In genomic region chr22:37546436-37547248, GRCh38 we compare ENCODE assay signal across 9 cellular contexts. TPM values are rescaled to one million over a fixed set of nuclear protein-coding genes. Genes with fewer than 3 reads are reported as not detected.
A peak's percentile ranks its signal among the peaks of the same experiment; 100 is the strongest.
DNase-seq lines count a peak whose midpoint lies in the region; ATAC-seq and TF ChIP-seq lines count a peak whose summit lies in the region.
"Had no signal": no experiment of that assay in that cellular context is flagged by ENCODE, and none has a peak within 500 bp of the region (broad histone marks: within the 10 kb centered on the region; RNA-seq: fewer than 3 reads in every experiment).

No MANE protein-coding gene starts in this region.

- BruUV-seq in mammary epithelial cell (replicated peaks; lab: Mats Ljungman, UMichigan): no TSS peak

- H4K20me1 ChIP-seq in GM23338 (replicated peaks; ENCODE audit: insufficient read depth) (no peaks in the 10 kb centered on the region), mammary epithelial cell (ENCODE audit: insufficient read depth, low read length) (no peaks in the 10 kb centered on the region)

- TF ChIP-seq EP300 in sigmoid colon (IDR thresholded peaks at IDR 0.05): no peak

- TF ChIP-seq POLR2A in sigmoid colon (IDR thresholded peaks at IDR 0.05): no peak

- peaks cover 33% of the 10 kb centered on the region for H3K4me1 Mint-ChIP-seq in GM23338

- no peaks in the 10 kb centered on the region for H3K79me2 ChIP-seq in GM23338 (replicated peaks; ENCODE audit: insufficient read depth)
- H3K79me2 ChIP-seq in mammary epithelial cell (ENCODE audit: insufficient read depth, low read length): no peaks in the 10 kb centered on the region

- in situ Hi-C loops in mammary epithelial cell (cut with MboI; ENCODE audit: low sequenced_read_pairs in 2 of 2): no loop called here

- H3K27ac ChIP-seq in GM23338 (ENCODE audit: low read depth) (peak overlapping the region; percentile 97), mammary epithelial cell (ENCODE audit: insufficient read depth, low read depth, low read length) (peak overlapping the region; percentile 5), iPS-20b (ENCODE audit: low read length) (peak overlapping the region; percentile 73), sigmoid colon (peak overlapping the region; percentile 87 to 94 (median 88))

- CTCF ChIA-PET in mammary epithelial cell (lab: Charles Lee; ENCODE audit: low non-redundant PET): no interaction called here

- H3K27me3 Mint-ChIP-seq in GM23338 (ENCODE audit: insufficient read depth, low read depth, poor library complexity): peaks cover 15% of the 10 kb centered on the region

- intact Hi-C loops in mammary epithelial cell (cut with micrococcal nuclease): no loop called here
- intact Hi-C loops in sigmoid colon (cut with DNase I): no loop called here

- H3K9me3 ChIP-seq in mammary epithelial cell (replicated peaks; ENCODE audit: insufficient read depth, low read length) (no peaks in the 10 kb centered on the region), iPS-20b (ENCODE audit: insufficient read depth, low read depth, low read length) (no peaks in the 10 kb centered on the region), sigmoid colon (no peaks in the 10 kb centered on the region)

- H3K9ac ChIP-seq in mammary epithelial cell (ENCODE audit: insufficient read depth, low read length): no peak overlapping the region
- peak overlapping the region; percentile 54; the same call in 1 of the 2 replicates for H3K9ac ChIP-seq in iPS-20b (ENCODE audit: low read depth, low read length)

- peak overlapping the region; percentile 84 for H3K27ac Mint-ChIP-seq in GM23338
- H3K27ac Mint-ChIP-seq: activated naive CD8-positive, alpha-beta T cell had no signal

- TF ChIP-seq CTCF in GM23338 (conservative IDR thresholded peaks at IDR 0.05; ENCODE audit: low read depth in 2 of 2) (no peak; a peak in 1 of 4 replicates), mammary epithelial cell (conservative IDR thresholded peaks at IDR 0.05 in 1 of 2, IDR thresholded peaks at IDR 0.05 in 1 of 2; ENCODE audit: extremely low read depth in 1 of 2, insufficient read depth in 1 of 2, low read depth in 1 of 2, low read length in 2 of 2) (no peak), sigmoid colon (IDR thresholded peaks at IDR 0.05) (no peak)

- no peaks in the 10 kb centered on the region for H3K9me2 ChIP-seq in GM23338 (ENCODE audit: insufficient read depth)

- H3K4me1 ChIP-seq in GM23338 (ENCODE audit: insufficient read depth) (peaks cover 23% of the 10 kb centered on the region), mammary epithelial cell (ENCODE audit: insufficient read depth, low read length) (peaks cover 42% of the 10 kb centered on the region), iPS-20b (ENCODE audit: insufficient read depth, low read length) (peaks cover 9% of the 10 kb centered on the region), sigmoid colon (peaks cover 0 to 45% (median 41%) of the 10 kb centered on the region in 4 donors)

- H3K36me3 ChIP-seq in GM23338 (ENCODE audit: insufficient read depth) (no peaks in the 10 kb centered on the region), mammary epithelial cell (ENCODE audit: insufficient read depth, low read length) (no peaks in the 10 kb centered on the region), iPS-20b (ENCODE audit: insufficient read depth, low read depth, low read length) (no peaks in the 10 kb centered on the region), sigmoid colon (no peaks in the 10 kb centered on the region)

- H3K4me3 ChIP-seq in GM23338 (peak overlapping the region; percentile 68), mammary epithelial cell (replicated peaks in 1 of 3; ENCODE audit: insufficient read depth in 1 of 3, low read depth in 2 of 3, low read length in 3 of 3) (no peak overlapping the region), iPS-20b (ENCODE audit: low read length) (peak overlapping the region; percentile 60; the same call in 1 of the 2 replicates), sigmoid colon (peak overlapping the region in 2 of 4 donors; percentile 27 to 34)

- DNase-seq in GM23338 (ENCODE audit: low spot score) (peak; percentile 87), mammary epithelial cell (no peak), sigmoid colon (peak; percentile 91), NCI-H510A treated with DMSO at 0.1 percent for 48 hours (lab: John Stamatoyannopoulos, UW) (no peak)
- no peak for DNase-seq in activated effector memory CD4-positive, alpha-beta T cell treated with Interleukin-2 at 50 U/mL for 16 hours

- H2AFZ ChIP-seq in GM23338 (peak overlapping the region; percentile 93), mammary epithelial cell (ENCODE audit: low read depth, low read length) (peak overlapping the region; percentile 80)

- H3K4me2 ChIP-seq in GM23338 (peak overlapping the region; percentile 92), mammary epithelial cell (ENCODE audit: insufficient read depth, low read depth, low read length) (no peak overlapping the region)

- H3K27me3 ChIP-seq in GM23338 (ENCODE audit: insufficient read depth): no peaks in the 10 kb centered on the region
- H3K27me3 ChIP-seq in mammary epithelial cell (ENCODE audit: insufficient read depth, low read length): no peaks in the 10 kb centered on the region
- peaks cover 7% of the 10 kb centered on the region; the same call in 1 of the 2 replicates for H3K27me3 ChIP-seq in iPS-20b (ENCODE audit: insufficient read depth, low read length)
- H3K27me3 ChIP-seq in sigmoid colon: no peaks in the 10 kb centered on the region

- dilution Hi-C loops in mammary epithelial cell (cut with HindIII; ENCODE audit: low sequenced_read_pairs): no loop called here

- H3F3A ChIP-seq in GM23338 (replicated peaks; ENCODE audit: low read depth): peaks cover 13% of the 10 kb centered on the region

- no peaks in the 10 kb centered on the region for H3K9me3 Mint-ChIP-seq in GM23338

- WGBS in mammary epithelial cell (ENCODE audit: low coverage, missing lambda C conversion rate): 51% methylated on average over 12 of the region's 21 CpGs
- WGBS in sigmoid colon, 2 donors: 50 to 57% methylated on average over 21 of the region's 21 CpGs

- H3K4me3 Mint-ChIP-seq in GM23338: peak overlapping the region; percentile 59; the same call in 2 of the 3 replicates
- H3K4me3 Mint-ChIP-seq: activated naive CD8-positive, alpha-beta T cell had no signal

- ATAC-seq in GM23338 (peak; percentile 39), GM18868 (IDR thresholded peaks at IDR 0.05; ENCODE audit: unreplicated experiment) (no peak), HG03469 (IDR thresholded peaks at IDR 0.05; ENCODE audit: unreplicated experiment) (no peak)

- no peaks in the 10 kb centered on the region for H3K36me3 Mint-ChIP-seq in GM23338 (ENCODE audit: low read depth)
- H3K36me3 Mint-ChIP-seq: activated naive CD8-positive, alpha-beta T cell had no signal

TF ChIP-seq in GM23338, 12 proteins besides CTCF, POLR2A, EP300 and RAD21 (continues in another document):
- TF ChIP-seq CREB1 (CRISPR knock-in tag; IDR thresholded peaks at IDR 0.05; ENCODE audit: low read depth): no peak
- no peak for TF ChIP-seq STAT1 (IDR thresholded peaks at IDR 0.05; ENCODE audit: unreplicated experiment)
- no peak for TF ChIP-seq POLR2AphosphoS5 (IDR thresholded peaks at IDR 0.05; ENCODE audit: low read depth)

RNA-seq across cellular contexts. Expression of gene CDC42EP1, which starts 13.6 kb away (rescaled TPM):
- total RNA-seq in GM23338 (2014; rRNA removed; shearing (Covaris generic)): 8.5 and 10.2 TPM in 2 replicates
- polyA plus RNA-seq in GM23338 (2016; fragmentation: Nextera tagmentation; extraction: Ambion mirVana) (7.7 and 8.4 TPM in 2 replicates), mammary epithelial cell (12.7 TPM), sigmoid colon (10 to 100 TPM; 22.2 to 64.1 (median 24.6) TPM)
- total RNA-seq in mammary epithelial cell (10 to 100 TPM; 17.5 to 98.4 TPM), sigmoid colon (10 to 100 TPM; 14.6 to 28.0 (median 20.7) TPM)
- 32.2 TPM for polyA minus RNA-seq in mammary epithelial cell

RNA-seq across cellular contexts. Expression of gene CARD10, which starts 27.4 kb away (rescaled TPM):
- total RNA-seq in GM23338 (2014; rRNA removed; shearing (Covaris generic)): 17.0 and 17.2 TPM in 2 replicates
- 5.4 and 5.8 TPM in 2 replicates for polyA plus RNA-seq in GM23338 (2016; fragmentation: Nextera tagmentation; extraction: Ambion mirVana)
- 100 to 1,000 TPM in 1 of 2 donors, 10 to 100 TPM in 1; 62.0 to 152 TPM for total RNA-seq in mammary epithelial cell
- polyA plus RNA-seq in mammary epithelial cell: 71.0 TPM
- polyA minus RNA-seq in mammary epithelial cell: 118 TPM
- total RNA-seq in sigmoid colon: 1 to 10 TPM; 2.8 to 8.6 (median 3.5) TPM
- polyA plus RNA-seq in sigmoid colon: 10 to 100 TPM; 31.8 to 41.0 (median 37.7) TPM

RNA-seq across cellular contexts. Expression of gene LGALS2, which starts 33.2 kb away (rescaled TPM):
- total RNA-seq in GM23338 (2014; rRNA removed; shearing (Covaris generic)): not detected in 2 replicates
- polyA plus RNA-seq in GM23338 (2016; fragmentation: Nextera tagmentation; extraction: Ambion mirVana) (not detected in 2 replicates), mammary epithelial cell (not detected), sigmoid colon (100 to 1,000 TPM in 2 of 3 donors, 10 to 100 TPM in 1; 61.9 to 155 (median 147) TPM)
- total RNA-seq in mammary epithelial cell (not detected), sigmoid colon (not detected)
- polyA minus RNA-seq in mammary epithelial cell: not detected

Comparison
In these comparisons a context has a peak if more than half of its experiments do, and no peak if none do; other contexts are left out.
1. DNase-seq: peak in GM23338 (single experiment) and sigmoid colon (single experiment); none in mammary epithelial cell (single experiment), activated effector memory CD4-positive, alpha-beta T cell treated with Interleukin-2 at 50 U/mL for 16 hours (single experiment) and NCI-H510A treated with DMSO at 0.1 percent for 48 hours (single experiment).
2. H3K27ac ChIP-seq: peak in every context shown above with its lines; median percentile 97 in GM23338; 88 in sigmoid colon; 73 in iPS-20b; 5 in mammary epithelial cell.
3. H3K4me3 ChIP-seq: peak in GM23338 (single experiment) and iPS-20b (single experiment); none in mammary epithelial cell (0 of 3).